Comparison of ENCODE assay signal across 16 cellular contexts in genomic region chr9:133161542-133161950, GRCh38. TPM values are rescaled to one million over a fixed set of nuclear protein-coding genes. Genes with fewer than 3 reads are reported as not detected.
DNase-seq lines count a peak whose midpoint lies in the region; ATAC-seq and TF ChIP-seq lines count a peak whose summit lies in the region.
"Had no signal": no experiment of that assay in that cellular context is flagged by ENCODE, and none has a peak within 500 bp of the region (broad histone marks: within the 10 kb centered on the region; RNA-seq: fewer than 3 reads in every experiment).

No MANE protein-coding gene starts in this region.

- ATAC-seq in Right ventricle myocardium superior (ENCODE audit: poor library complexity): no peak
- no peak for ATAC-seq in Right ventricle myocardium inferior
- no peak for ATAC-seq in T-helper 17 cell
- ATAC-seq in GM21447 (IDR thresholded peaks at IDR 0.05; ENCODE audit: unreplicated experiment): no peak

- H3K27me3 Mint-ChIP-seq in T-helper 17 cell: no peaks in the 10 kb centered on the region
- peaks cover 15% of the 10 kb centered on the region for H3K27me3 Mint-ChIP-seq in type B pancreatic cell

- H3K4me1 Mint-ChIP-seq in T-helper 17 cell (peaks cover 14% of the 10 kb centered on the region), type B pancreatic cell (ENCODE audit: unreplicated experiment) (peaks cover 4% of the 10 kb centered on the region)

- no peaks in the 10 kb centered on the region for H3K9me3 Mint-ChIP-seq in type B pancreatic cell
- H3K9me3 Mint-ChIP-seq: GM23338 had no signal

- H3K27ac Mint-ChIP-seq in T-helper 17 cell (peak overlapping the region; percentile 32), type B pancreatic cell (peak overlapping the region; percentile 50)
- H3K27ac Mint-ChIP-seq: GM23338 had no signal

- H3K4me3 Mint-ChIP-seq in T-helper 17 cell: peak overlapping the region; percentile 79
- H3K4me3 Mint-ChIP-seq in type B pancreatic cell: peak overlapping the region; percentile 82

- intact Hi-C loops in Right ventricle myocardium superior (cut with DNase I): no loop called here
- intact Hi-C loops in Right ventricle myocardium inferior (cut with DNase I): no loop called here

- no peak for TF ChIP-seq CTCF in type B pancreatic cell (conservative IDR thresholded peaks at IDR 0.05)

- H3K36me3 Mint-ChIP-seq in T-helper 17 cell (ENCODE audit: low read depth) (peaks cover 2% of the 10 kb centered on the region), type B pancreatic cell (no peaks in the 10 kb centered on the region)

- DNase-seq in Right ventricle myocardium superior (peak; percentile 32), Right ventricle myocardium inferior (ENCODE audit: missing footprints) (no peak), T-helper 17 cell (no peak), islet precursor cell (peak; percentile 44), type B pancreatic cell (ENCODE audit: extremely low spot score, unreplicated experiment) (no peak), SW 1271 (lab: John Stamatoyannopoulos, UW) (no peak), NCI-H345 (lab: John Stamatoyannopoulos, UW) (no peak)
- DNase-seq: NCI-H1436 treated with DMSO at 0.1 percent for 48 hours, NCI-H226 had no signal

- no peaks in the 10 kb centered on the region for H3K9me3 ChIP-seq in T-helper 17 cell (ENCODE audit: control insufficient read depth, low read length, poor library complexity, severe bottlenecking)

RNA-seq across cellular contexts. Expression of gene GBGT1, which starts 2.2 kb away (rescaled TPM):
- total RNA-seq in Right ventricle myocardium superior (6.4 TPM), Right ventricle myocardium inferior (8.2 TPM), T-helper 17 cell (1 to 10 TPM; 2.2 to 2.3 TPM), type B pancreatic cell (ENCODE audit: low replicate concordance) (21.0 and 54.9 TPM in 2 replicates)

RNA-seq across cellular contexts. Expression of gene RALGDS, which starts 40.5 kb away (rescaled TPM):
- 33.1 TPM for total RNA-seq in Right ventricle myocardium superior
- 33.7 TPM for total RNA-seq in Right ventricle myocardium inferior
- 100 to 1,000 TPM; 150 to 236 TPM for total RNA-seq in T-helper 17 cell
- total RNA-seq in type B pancreatic cell (ENCODE audit: low replicate concordance): 64.8 and 86.3 TPM in 2 replicates

RNA-seq across cellular contexts. Expression of gene OBP2B, which starts 47.5 kb away (rescaled TPM):
- not detected for total RNA-seq in Right ventricle myocardium superior
- total RNA-seq in Right ventricle myocardium inferior: not detected
- total RNA-seq in T-helper 17 cell: not detected
- total RNA-seq in type B pancreatic cell (ENCODE audit: low replicate concordance): not detected in 2 replicates
- total RNA-seq: cerebellum, fibroblast of villous mesenchyme, GM23338, LHCN-M2, myocyte, pulmonary artery endothelial cell had no signal

Comparison
In these comparisons a context has a peak if more than half of its experiments do, and no peak if none do; other contexts are left out.
1. DNase-seq: peak in Right ventricle myocardium superior (single experiment) and islet precursor cell (single experiment); none in Right ventricle myocardium inferior (single experiment), T-helper 17 cell (0 of 3), type B pancreatic cell (single experiment), SW 1271 (0 of 2) and NCI-H345 (single experiment).